1 cellular context compared by ENCODE assay signal in the genomic region with DNA sequence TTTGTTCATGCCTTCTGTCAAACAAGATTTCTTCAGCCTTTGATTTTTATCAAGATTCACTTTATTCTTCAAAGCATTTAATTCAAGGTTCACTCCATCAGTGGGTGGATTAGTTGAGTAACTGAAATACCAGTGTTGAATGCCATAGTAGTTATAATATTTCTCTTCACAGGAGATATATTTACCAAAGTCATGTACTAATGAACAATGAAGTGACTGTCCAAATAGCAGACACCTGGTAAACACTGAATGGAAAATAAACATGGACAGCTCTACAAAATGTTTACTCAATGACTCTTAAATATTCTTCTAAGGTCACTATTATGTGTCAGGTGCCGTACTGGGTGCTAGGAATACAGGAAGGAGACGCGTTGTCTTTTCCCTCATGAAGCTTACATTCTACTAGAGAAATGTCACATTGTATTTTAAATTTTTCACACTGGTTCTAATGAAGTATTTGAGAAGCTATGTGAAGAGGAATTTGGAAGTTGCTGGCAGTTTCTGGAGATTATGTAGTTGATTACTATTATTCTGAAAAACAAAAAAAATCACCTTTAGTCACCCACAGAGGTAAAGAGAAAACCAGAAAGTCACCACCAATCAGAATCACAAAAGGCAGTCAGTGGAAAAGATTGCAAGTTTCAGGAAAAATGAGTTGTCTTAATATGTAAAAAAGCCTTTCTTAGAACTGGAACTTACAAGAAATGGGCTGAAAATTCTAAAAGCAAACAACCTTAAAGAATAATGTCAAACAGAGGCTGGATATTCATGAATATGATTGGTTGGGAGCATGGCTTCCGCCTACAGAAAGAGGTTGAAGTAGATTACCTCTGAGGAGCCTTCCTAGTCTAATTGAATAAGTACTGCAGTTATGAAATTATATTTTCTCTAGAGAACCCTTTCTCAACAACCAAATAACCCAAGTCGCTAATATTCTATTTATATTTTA.
TF ChIP-seq lines count a peak whose summit lies in the region.

No MANE protein-coding gene starts in this region.

TF ChIP-seq in HepG2, 621 proteins besides CTCF, POLR2A, EP300 and RAD21 (continued from another document and continues in another):
- peak; percentile 21; the same call in 1 of the 2 replicates for TF ChIP-seq CEBPB (IDR thresholded peaks at IDR 0.05; ENCODE audit: borderline replicate concordance, low read depth, low read length)
- no peak for TF ChIP-seq PRMT3 (CRISPR knock-in tag; IDR thresholded peaks at IDR 0.05; ENCODE audit: borderline replicate concordance, low read depth)
- peak; percentile 68 for TF ChIP-seq TCF7 (IDR thresholded peaks at IDR 0.05; ENCODE audit: low read depth)
- TF ChIP-seq, protein P1, sequence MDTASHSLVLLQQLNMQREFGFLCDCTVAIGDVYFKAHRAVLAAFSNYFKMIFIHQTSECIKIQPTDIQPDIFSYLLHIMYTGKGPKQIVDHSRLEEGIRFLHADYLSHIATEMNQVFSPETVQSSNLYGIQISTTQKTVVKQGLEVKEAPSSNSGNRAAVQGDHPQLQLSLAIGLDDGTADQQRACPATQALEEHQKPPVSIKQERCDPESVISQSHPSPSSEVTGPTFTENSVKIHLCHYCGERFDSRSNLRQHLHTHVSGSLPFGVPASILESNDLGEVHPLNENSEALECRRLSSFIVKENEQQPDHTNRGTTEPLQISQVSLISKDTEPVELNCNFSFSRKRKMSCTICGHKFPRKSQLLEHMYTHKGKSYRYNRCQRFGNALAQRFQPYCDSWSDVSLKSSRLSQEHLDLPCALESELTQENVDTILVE (CRISPR knock-in tag; IDR thresholded peaks at IDR 0.05), result no peak
- no peak for TF ChIP-seq ZNF678 (CRISPR knock-in tag; IDR thresholded peaks at IDR 0.05)
- TF ChIP-seq RBM39 (IDR thresholded peaks at IDR 0.05; ENCODE audit: low read depth, low read length, poor library complexity, severe bottlenecking), result no peak
- TF ChIP-seq, protein P2, sequence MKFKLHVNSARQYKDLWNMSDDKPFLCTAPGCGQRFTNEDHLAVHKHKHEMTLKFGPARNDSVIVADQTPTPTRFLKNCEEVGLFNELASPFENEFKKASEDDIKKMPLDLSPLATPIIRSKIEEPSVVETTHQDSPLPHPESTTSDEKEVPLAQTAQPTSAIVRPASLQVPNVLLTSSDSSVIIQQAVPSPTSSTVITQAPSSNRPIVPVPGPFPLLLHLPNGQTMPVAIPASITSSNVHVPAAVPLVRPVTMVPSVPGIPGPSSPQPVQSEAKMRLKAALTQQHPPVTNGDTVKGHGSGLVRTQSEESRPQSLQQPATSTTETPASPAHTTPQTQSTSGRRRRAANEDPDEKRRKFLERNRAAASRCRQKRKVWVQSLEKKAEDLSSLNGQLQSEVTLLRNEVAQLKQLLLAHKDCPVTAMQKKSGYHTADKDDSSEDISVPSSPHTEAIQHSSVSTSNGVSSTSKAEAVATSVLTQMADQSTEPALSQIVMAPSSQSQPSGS (CRISPR knock-in tag; IDR thresholded peaks at IDR 0.05), result no peak
- TF ChIP-seq TBX3 (IDR thresholded peaks at IDR 0.05; ENCODE audit: borderline replicate concordance), result peak; percentile 94
- no peak for TF ChIP-seq ZSCAN29 (CRISPR knock-in tag; conservative IDR thresholded peaks at IDR 0.05)
- TF ChIP-seq PHF21A (CRISPR knock-in tag; IDR thresholded peaks at IDR 0.05), result no peak
- TF ChIP-seq, protein P3, sequence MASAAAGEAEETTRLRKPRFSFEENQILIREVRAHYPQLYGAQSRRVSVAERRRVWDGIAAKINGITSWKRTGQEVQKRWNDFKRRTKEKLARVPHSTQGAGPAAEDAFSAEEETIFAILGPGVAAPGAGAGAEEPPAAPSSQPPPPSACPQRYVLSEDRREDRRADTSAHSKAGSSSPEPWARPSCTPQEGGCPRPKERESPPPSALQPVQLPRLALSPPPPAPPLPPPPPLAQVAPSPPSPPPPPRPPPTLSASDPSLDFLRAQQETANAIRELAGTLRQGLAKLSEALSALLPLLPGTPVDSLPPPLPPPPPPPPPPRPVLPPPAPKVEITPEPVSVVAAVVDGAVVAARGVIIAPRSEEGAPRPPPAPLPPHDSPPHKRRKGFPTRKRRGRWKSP (CRISPR knock-in tag; IDR thresholded peaks at IDR 0.05), result no peak
- TF ChIP-seq RCOR2 (CRISPR knock-in tag; IDR thresholded peaks at IDR 0.05), result peak; percentile 92
- no peak for TF ChIP-seq ZNF558 (CRISPR knock-in tag; IDR thresholded peaks at IDR 0.05; ENCODE audit: borderline replicate concordance)
- TF ChIP-seq, protein P4, sequence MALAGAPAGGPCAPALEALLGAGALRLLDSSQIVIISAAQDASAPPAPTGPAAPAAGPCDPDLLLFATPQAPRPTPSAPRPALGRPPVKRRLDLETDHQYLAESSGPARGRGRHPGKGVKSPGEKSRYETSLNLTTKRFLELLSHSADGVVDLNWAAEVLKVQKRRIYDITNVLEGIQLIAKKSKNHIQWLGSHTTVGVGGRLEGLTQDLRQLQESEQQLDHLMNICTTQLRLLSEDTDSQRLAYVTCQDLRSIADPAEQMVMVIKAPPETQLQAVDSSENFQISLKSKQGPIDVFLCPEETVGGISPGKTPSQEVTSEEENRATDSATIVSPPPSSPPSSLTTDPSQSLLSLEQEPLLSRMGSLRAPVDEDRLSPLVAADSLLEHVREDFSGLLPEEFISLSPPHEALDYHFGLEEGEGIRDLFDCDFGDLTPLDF (CRISPR knock-in tag; IDR thresholded peaks at IDR 0.05), result no peak
- TF ChIP-seq, protein P5, sequence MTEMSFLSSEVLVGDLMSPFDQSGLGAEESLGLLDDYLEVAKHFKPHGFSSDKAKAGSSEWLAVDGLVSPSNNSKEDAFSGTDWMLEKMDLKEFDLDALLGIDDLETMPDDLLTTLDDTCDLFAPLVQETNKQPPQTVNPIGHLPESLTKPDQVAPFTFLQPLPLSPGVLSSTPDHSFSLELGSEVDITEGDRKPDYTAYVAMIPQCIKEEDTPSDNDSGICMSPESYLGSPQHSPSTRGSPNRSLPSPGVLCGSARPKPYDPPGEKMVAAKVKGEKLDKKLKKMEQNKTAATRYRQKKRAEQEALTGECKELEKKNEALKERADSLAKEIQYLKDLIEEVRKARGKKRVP (CRISPR knock-in tag; IDR thresholded peaks at IDR 0.05), result 0 out of 4 replicates have a peak, but pooled peaks of 1 of the 2 experiments have one; percentile 39
- no peak for TF ChIP-seq ZNF446 (CRISPR knock-in tag; IDR thresholded peaks at IDR 0.05)
- TF ChIP-seq, protein P6, sequence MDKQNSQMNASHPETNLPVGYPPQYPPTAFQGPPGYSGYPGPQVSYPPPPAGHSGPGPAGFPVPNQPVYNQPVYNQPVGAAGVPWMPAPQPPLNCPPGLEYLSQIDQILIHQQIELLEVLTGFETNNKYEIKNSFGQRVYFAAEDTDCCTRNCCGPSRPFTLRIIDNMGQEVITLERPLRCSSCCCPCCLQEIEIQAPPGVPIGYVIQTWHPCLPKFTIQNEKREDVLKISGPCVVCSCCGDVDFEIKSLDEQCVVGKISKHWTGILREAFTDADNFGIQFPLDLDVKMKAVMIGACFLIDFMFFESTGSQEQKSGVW (CRISPR knock-in tag; IDR thresholded peaks at IDR 0.05; ENCODE audit: borderline replicate concordance), result no peak
- TF ChIP-seq ZNF251 (CRISPR knock-in tag; IDR thresholded peaks at IDR 0.05), result no peak
- TF ChIP-seq, protein P7, sequence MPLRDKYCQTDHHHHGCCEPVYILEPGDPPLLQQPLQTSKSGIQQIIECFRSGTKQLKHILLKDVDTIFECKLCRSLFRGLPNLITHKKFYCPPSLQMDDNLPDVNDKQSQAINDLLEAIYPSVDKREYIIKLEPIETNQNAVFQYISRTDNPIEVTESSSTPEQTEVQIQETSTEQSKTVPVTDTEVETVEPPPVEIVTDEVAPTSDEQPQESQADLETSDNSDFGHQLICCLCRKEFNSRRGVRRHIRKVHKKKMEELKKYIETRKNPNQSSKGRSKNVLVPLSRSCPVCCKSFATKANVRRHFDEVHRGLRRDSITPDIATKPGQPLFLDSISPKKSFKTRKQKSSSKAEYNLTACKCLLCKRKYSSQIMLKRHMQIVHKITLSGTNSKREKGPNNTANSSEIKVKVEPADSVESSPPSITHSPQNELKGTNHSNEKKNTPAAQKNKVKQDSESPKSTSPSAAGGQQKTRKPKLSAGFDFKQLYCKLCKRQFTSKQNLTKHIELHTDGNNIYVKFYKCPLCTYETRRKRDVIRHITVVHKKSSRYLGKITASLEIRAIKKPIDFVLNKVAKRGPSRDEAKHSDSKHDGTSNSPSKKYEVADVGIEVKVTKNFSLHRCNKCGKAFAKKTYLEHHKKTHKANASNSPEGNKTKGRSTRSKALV (CRISPR knock-in tag; IDR thresholded peaks at IDR 0.05), result no peak
- no peak for TF ChIP-seq SAFB2 (CRISPR knock-in tag; IDR thresholded peaks at IDR 0.05; ENCODE audit: borderline replicate concordance, low read depth)
- no peak for TF ChIP-seq PTBP1 (IDR thresholded peaks at IDR 0.05; ENCODE audit: low read depth, low read length, poor library complexity, severe bottlenecking)
- TF ChIP-seq, protein P8, sequence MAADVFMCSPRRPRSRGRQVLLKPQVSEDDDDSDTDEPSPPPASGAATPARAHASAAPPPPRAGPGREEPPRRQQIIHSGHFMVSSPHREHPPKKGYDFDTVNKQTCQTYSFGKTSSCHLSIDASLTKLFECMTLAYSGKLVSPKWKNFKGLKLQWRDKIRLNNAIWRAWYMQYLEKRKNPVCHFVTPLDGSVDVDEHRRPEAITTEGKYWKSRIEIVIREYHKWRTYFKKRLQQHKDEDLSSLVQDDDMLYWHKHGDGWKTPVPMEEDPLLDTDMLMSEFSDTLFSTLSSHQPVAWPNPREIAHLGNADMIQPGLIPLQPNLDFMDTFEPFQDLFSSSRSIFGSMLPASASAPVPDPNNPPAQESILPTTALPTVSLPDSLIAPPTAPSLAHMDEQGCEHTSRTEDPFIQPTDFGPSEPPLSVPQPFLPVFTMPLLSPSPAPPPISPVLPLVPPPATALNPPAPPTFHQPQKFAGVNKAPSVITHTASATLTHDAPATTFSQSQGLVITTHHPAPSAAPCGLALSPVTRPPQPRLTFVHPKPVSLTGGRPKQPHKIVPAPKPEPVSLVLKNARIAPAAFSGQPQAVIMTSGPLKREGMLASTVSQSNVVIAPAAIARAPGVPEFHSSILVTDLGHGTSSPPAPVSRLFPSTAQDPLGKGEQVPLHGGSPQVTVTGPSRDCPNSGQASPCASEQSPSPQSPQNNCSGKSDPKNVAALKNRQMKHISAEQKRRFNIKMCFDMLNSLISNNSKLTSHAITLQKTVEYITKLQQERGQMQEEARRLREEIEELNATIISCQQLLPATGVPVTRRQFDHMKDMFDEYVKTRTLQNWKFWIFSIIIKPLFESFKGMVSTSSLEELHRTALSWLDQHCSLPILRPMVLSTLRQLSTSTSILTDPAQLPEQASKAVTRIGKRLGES (CRISPR knock-in tag; IDR thresholded peaks at IDR 0.05; ENCODE audit: borderline replicate concordance), result no peak
- TF ChIP-seq ZNF496 (CRISPR knock-in tag; IDR thresholded peaks at IDR 0.05; ENCODE audit: insufficient replicate concordance), result no peak
- no peak for TF ChIP-seq KLF15 (CRISPR knock-in tag; IDR thresholded peaks at IDR 0.05; ENCODE audit: borderline replicate concordance)
- TF ChIP-seq, protein P9, sequence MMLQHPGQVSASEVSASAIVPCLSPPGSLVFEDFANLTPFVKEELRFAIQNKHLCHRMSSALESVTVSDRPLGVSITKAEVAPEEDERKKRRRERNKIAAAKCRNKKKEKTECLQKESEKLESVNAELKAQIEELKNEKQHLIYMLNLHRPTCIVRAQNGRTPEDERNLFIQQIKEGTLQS (CRISPR knock-in tag; IDR thresholded peaks at IDR 0.05), result no peak
- TF ChIP-seq SNRNP70 (IDR thresholded peaks at IDR 0.05; ENCODE audit: low read depth, low read length), result no peak
- peak; percentile 91 for TF ChIP-seq ISL2 (CRISPR knock-in tag; IDR thresholded peaks at IDR 0.05)
- no peak for TF ChIP-seq HNRNPUL1 (IDR thresholded peaks at IDR 0.05; ENCODE audit: low read depth, low read length)
- no peak for TF ChIP-seq ZNF766 (CRISPR knock-in tag; IDR thresholded peaks at IDR 0.05; ENCODE audit: borderline replicate concordance)
- TF ChIP-seq, protein P10, sequence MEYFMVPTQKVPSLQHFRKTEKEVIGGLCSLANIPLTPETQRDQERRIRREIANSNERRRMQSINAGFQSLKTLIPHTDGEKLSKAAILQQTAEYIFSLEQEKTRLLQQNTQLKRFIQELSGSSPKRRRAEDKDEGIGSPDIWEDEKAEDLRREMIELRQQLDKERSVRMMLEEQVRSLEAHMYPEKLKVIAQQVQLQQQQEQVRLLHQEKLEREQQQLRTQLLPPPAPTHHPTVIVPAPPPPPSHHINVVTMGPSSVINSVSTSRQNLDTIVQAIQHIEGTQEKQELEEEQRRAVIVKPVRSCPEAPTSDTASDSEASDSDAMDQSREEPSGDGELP (IDR thresholded peaks at IDR 0.05; ENCODE audit: borderline replicate concordance, low read depth), result 0 out of 2 replicates have a peak, but pooled peaks have one; percentile 21
- no peak for TF ChIP-seq ZNF615 (CRISPR knock-in tag; IDR thresholded peaks at IDR 0.05; ENCODE audit: borderline replicate concordance)
- no peak for TF ChIP-seq ARNT2 (CRISPR knock-in tag; IDR thresholded peaks at IDR 0.05; ENCODE audit: low read depth)
- no peak for TF ChIP-seq ZBTB1 (CRISPR knock-in tag; IDR thresholded peaks at IDR 0.05; ENCODE audit: borderline replicate concordance)
- TF ChIP-seq ZSCAN31 (CRISPR knock-in tag; IDR thresholded peaks at IDR 0.05; ENCODE audit: low read depth), result no peak
- TF ChIP-seq NBN (conservative IDR thresholded peaks at IDR 0.05), result no peak
- no peak for TF ChIP-seq HNRNPL (IDR thresholded peaks at IDR 0.05; ENCODE audit: low read depth, low read length)
